Comparison of ENCODE assay signal across 1 cellular context in genomic region chr2:73173781-73174180, GRCh38.
TF ChIP-seq lines count a peak whose summit lies in the region.

No MANE protein-coding gene starts in this region.

TF ChIP-seq in H1, 55 proteins besides CTCF, POLR2A, EP300 and RAD21:
- TF ChIP-seq CEBPB (IDR thresholded peaks at IDR 0.05; ENCODE audit: low read depth, low read length), result no peak
- no peak for TF ChIP-seq EZH2 (IDR thresholded peaks at IDR 0.05; ENCODE audit: low read depth, low read length, severe bottlenecking)
- TF ChIP-seq TBP (IDR thresholded peaks at IDR 0.05; ENCODE audit: low read depth, low read length), result no peak
- TF ChIP-seq RBBP5 (IDR thresholded peaks at IDR 0.05; ENCODE audit: borderline replicate concordance, low read depth, low read length), result no peak
- TF ChIP-seq KDM4A (IDR thresholded peaks at IDR 0.05; ENCODE audit: low read depth, low read length, severe bottlenecking), result no peak
- no peak for TF ChIP-seq GTF2F1 (IDR thresholded peaks at IDR 0.05; ENCODE audit: borderline replicate concordance, low read depth, low read length)
- TF ChIP-seq RNF2 (IDR thresholded peaks at IDR 0.05; ENCODE audit: borderline replicate concordance, low read depth, low read length, missing control alignments, poor library complexity, severe bottlenecking), result no peak
- TF ChIP-seq EGR1 (IDR thresholded peaks at IDR 0.05; ENCODE audit: borderline replicate concordance, low read depth, low read length), result no peak
- TF ChIP-seq YY1 (IDR thresholded peaks at IDR 0.05; ENCODE audit: low read depth, low read length), result no peak
- no peak for TF ChIP-seq HDAC2 (IDR thresholded peaks at IDR 0.05; ENCODE audit: borderline replicate concordance in 1 of 2, low read depth in 2 of 2, low read length in 2 of 2)
- no peak for TF ChIP-seq SRF (IDR thresholded peaks at IDR 0.05; ENCODE audit: low read depth, low read length)
- no peak for TF ChIP-seq E2F6 (IDR thresholded peaks at IDR 0.05)
- TF ChIP-seq HDAC6 (IDR thresholded peaks at IDR 0.05; ENCODE audit: low read depth, low read length), result no peak
- no peak for TF ChIP-seq CHD7 (IDR thresholded peaks at IDR 0.05; ENCODE audit: insufficient replicate concordance, low read length)
- no peak for TF ChIP-seq CBX5 (IDR thresholded peaks at IDR 0.05; ENCODE audit: low read depth, low read length)
- TF ChIP-seq SP1 (IDR thresholded peaks at IDR 0.05; ENCODE audit: low read depth, low read length), result no peak
- TF ChIP-seq MAX (IDR thresholded peaks at IDR 0.05), result no peak
- no peak for TF ChIP-seq CREB1 (IDR thresholded peaks at IDR 0.05)
